In the genomic region with DNA sequence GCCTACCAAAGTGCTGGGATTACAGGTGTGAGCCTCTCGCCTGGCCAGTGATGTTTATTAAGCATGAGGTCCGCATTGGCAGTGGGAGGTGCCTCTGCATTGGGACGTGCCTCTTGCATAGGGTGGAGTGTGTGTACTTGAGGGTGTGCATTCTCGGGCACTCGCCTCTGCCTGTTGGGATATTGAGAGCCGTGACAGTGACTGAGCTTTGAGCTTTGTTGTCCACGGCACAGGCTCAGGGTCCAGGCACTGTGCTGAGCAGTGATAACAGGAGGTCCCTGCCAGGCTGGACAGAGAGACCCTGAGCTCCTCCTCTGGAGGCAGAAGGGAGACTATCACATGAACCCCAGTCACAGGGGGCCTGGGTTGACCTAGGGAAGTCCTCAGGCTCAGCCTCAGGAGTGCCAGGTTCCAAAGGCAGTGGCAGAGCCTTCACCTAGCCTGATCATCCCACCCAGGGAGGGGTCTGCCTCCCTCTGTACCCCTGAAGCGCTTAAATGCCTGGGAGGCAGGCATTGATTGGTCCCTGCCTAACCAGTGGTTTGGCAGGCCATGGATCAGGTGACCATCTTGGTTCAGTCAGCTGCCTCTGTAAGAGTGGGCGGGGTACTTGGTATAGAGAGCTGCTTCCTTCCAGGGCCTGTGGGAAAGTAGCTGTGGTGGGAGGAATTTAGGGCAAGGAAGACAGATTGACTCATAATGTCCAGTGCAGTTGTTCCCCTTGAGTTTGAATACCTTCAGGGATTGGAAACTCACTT, we compare ENCODE assay signal across 1 cellular context.
TF ChIP-seq lines count a peak whose summit lies in the region.

No MANE protein-coding gene starts in this region.

TF ChIP-seq in HepG2, 621 proteins besides CTCF, POLR2A, EP300 and RAD21 (continued from another document and continues in another):
- TF ChIP-seq ZNF101 (CRISPR knock-in tag; IDR thresholded peaks at IDR 0.05; ENCODE audit: borderline replicate concordance, low read depth) (no peak), ZNF558 (CRISPR knock-in tag; IDR thresholded peaks at IDR 0.05; ENCODE audit: borderline replicate concordance) (no peak), HNRNPUL1 (IDR thresholded peaks at IDR 0.05; ENCODE audit: low read depth, low read length) (no peak), ZNF660 (CRISPR knock-in tag; IDR thresholded peaks at IDR 0.05; ENCODE audit: borderline replicate concordance, low read depth) (no peak), NPAS2 (CRISPR knock-in tag; IDR thresholded peaks at IDR 0.05; ENCODE audit: borderline replicate concordance) (no peak), GATAD1 (CRISPR knock-in tag; IDR thresholded peaks at IDR 0.05) (peak; percentile 48), ZNF20 (CRISPR knock-in tag; IDR thresholded peaks at IDR 0.05) (no peak), ZNF468 (CRISPR knock-in tag; IDR thresholded peaks at IDR 0.05) (no peak), ZBTB1 (CRISPR knock-in tag; IDR thresholded peaks at IDR 0.05; ENCODE audit: borderline replicate concordance) (no peak), NFKB2 (CRISPR knock-in tag; IDR thresholded peaks at IDR 0.05; ENCODE audit: borderline replicate concordance) (peak; percentile 50; the same call in 1 of the 2 replicates), ZNF530 (CRISPR knock-in tag; IDR thresholded peaks at IDR 0.05; ENCODE audit: low read depth) (no peak), KDM5A (IDR thresholded peaks at IDR 0.05; ENCODE audit: borderline replicate concordance, low read length) (no peak), NR3C1 (CRISPR knock-in tag; IDR thresholded peaks at IDR 0.05) (no peak), SOX5 (CRISPR knock-in tag; IDR thresholded peaks at IDR 0.05; ENCODE audit: borderline replicate concordance) (peak; percentile 78; the same call in 1 of the 2 replicates), ZNF431 (CRISPR knock-in tag; IDR thresholded peaks at IDR 0.05; ENCODE audit: borderline replicate concordance, low read depth) (no peak; the same call in 1 of the 2 replicates), ZNF709 (CRISPR knock-in tag; IDR thresholded peaks at IDR 0.05) (no peak), ZNF224 (CRISPR knock-in tag; IDR thresholded peaks at IDR 0.05) (no peak), ZBTB21 (CRISPR knock-in tag; IDR thresholded peaks at IDR 0.05) (no peak), ZNF652 (CRISPR knock-in tag; IDR thresholded peaks at IDR 0.05; ENCODE audit: borderline replicate concordance, low read depth) (no peak), BRCA1 (CRISPR knock-in tag; IDR thresholded peaks at IDR 0.05) (0 out of 2 replicates have a peak, but pooled peaks have one; percentile 22), AGO1 (IDR thresholded peaks at IDR 0.05; ENCODE audit: low read depth, low read length, poor library complexity, severe bottlenecking) (no peak), RELA (CRISPR knock-in tag; IDR thresholded peaks at IDR 0.05) (no peak), NR2F6 (IDR thresholded peaks at IDR 0.05) (no peak), NR2F6 (CRISPR knock-in tag; IDR thresholded peaks at IDR 0.05) (peak; percentile 61), PHF5A (CRISPR knock-in tag; IDR thresholded peaks at IDR 0.05; ENCODE audit: low read depth, unreplicated experiment) (peak; percentile 31), ZBTB7B (CRISPR knock-in tag; IDR thresholded peaks at IDR 0.05) (peak; percentile 92), ZNF160 (CRISPR knock-in tag; IDR thresholded peaks at IDR 0.05) (no peak), ZNF44 (CRISPR knock-in tag; IDR thresholded peaks at IDR 0.05) (no peak; the same call in 1 of the 2 replicates), KLF6 (CRISPR knock-in tag; IDR thresholded peaks at IDR 0.05) (no peak), ZNF563 (CRISPR knock-in tag; IDR thresholded peaks at IDR 0.05) (no peak), YY1 (IDR thresholded peaks at IDR 0.05; ENCODE audit: insufficient read depth, insufficient replicate concordance, low read depth, low read length) (peak; percentile 9)
- TF ChIP-seq, protein P1, sequence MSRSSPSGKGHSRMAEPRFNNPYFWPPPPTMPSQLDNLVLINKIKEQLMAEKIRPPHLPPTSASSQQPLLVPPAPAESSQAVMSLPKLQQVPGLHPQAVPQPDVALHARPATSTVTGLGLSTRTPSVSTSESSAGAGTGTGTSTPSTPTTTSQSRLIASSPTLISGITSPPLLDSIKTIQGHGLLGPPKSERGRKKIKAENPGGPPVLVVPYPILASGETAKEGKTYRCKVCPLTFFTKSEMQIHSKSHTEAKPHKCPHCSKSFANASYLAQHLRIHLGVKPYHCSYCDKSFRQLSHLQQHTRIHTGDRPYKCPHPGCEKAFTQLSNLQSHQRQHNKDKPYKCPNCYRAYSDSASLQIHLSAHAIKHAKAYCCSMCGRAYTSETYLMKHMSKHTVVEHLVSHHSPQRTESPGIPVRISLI (CRISPR knock-in tag; IDR thresholded peaks at IDR 0.05; ENCODE audit: borderline replicate concordance), result peak; percentile 43; the same call in 1 of the 2 replicates
- TF ChIP-seq, protein P2, sequence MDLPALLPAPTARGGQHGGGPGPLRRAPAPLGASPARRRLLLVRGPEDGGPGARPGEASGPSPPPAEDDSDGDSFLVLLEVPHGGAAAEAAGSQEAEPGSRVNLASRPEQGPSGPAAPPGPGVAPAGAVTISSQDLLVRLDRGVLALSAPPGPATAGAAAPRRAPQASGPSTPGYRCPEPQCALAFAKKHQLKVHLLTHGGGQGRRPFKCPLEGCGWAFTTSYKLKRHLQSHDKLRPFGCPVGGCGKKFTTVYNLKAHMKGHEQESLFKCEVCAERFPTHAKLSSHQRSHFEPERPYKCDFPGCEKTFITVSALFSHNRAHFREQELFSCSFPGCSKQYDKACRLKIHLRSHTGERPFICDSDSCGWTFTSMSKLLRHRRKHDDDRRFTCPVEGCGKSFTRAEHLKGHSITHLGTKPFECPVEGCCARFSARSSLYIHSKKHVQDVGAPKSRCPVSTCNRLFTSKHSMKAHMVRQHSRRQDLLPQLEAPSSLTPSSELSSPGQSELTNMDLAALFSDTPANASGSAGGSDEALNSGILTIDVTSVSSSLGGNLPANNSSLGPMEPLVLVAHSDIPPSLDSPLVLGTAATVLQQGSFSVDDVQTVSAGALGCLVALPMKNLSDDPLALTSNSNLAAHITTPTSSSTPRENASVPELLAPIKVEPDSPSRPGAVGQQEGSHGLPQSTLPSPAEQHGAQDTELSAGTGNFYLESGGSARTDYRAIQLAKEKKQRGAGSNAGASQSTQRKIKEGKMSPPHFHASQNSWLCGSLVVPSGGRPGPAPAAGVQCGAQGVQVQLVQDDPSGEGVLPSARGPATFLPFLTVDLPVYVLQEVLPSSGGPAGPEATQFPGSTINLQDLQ (CRISPR knock-in tag; IDR thresholded peaks at IDR 0.05), result no peak
- TF ChIP-seq, protein P3, sequence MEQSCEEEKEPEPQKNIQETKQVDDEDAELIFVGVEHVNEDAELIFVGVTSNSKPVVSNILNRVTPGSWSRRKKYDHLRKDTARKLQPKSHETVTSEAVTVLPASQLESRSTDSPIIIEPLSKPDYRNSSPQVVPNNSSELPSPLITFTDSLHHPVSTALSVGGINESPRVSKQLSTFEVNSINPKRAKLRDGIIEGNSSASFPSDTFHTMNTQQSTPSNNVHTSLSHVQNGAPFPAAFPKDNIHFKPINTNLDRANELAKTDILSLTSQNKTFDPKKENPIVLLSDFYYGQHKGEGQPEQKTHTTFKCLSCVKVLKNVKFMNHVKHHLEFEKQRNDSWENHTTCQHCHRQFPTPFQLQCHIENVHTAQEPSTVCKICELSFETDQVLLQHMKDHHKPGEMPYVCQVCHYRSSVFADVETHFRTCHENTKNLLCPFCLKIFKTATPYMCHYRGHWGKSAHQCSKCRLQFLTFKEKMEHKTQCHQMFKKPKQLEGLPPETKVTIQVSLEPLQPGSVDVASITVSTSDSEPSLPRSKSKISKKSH (CRISPR knock-in tag; IDR thresholded peaks at IDR 0.05; ENCODE audit: borderline replicate concordance), result 0 out of 2 replicates have a peak, but pooled peaks have one; percentile 40
- TF ChIP-seq, protein P4, sequence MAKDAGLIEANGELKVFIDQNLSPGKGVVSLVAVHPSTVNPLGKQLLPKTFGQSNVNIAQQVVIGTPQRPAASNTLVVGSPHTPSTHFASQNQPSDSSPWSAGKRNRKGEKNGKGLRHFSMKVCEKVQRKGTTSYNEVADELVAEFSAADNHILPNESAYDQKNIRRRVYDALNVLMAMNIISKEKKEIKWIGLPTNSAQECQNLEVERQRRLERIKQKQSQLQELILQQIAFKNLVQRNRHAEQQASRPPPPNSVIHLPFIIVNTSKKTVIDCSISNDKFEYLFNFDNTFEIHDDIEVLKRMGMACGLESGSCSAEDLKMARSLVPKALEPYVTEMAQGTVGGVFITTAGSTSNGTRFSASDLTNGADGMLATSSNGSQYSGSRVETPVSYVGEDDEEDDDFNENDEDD (CRISPR knock-in tag; IDR thresholded peaks at IDR 0.05; ENCODE audit: borderline replicate concordance), result no peak
- TF ChIP-seq, protein P5, sequence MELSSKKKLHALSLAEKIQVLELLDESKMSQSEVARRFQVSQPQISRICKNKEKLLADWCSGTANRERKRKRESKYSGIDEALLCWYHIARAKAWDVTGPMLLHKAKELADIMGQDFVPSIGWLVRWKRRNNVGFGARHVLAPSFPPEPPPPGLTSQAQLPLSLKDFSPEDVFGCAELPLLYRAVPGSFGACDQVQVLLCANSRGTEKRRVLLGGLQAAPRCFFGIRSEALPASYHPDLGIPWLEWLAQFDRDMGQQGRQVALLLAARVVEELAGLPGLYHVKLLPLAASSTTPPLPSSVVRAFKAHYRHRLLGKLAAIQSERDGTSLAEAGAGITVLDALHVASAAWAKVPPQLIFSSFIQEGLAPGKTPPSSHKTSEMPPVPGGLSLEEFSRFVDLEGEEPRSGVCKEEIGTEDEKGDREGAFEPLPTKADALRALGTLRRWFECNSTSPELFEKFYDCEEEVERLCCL (CRISPR knock-in tag; IDR thresholded peaks at IDR 0.05; ENCODE audit: borderline replicate concordance), result no peak
- TF ChIP-seq, protein P6, sequence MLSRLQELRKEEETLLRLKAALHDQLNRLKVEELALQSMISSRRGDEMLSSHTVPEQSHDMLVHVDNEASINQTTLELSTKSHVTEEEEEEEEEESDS (CRISPR knock-in tag; IDR thresholded peaks at IDR 0.05; ENCODE audit: borderline replicate concordance), result no peak
- TF ChIP-seq, protein P7, sequence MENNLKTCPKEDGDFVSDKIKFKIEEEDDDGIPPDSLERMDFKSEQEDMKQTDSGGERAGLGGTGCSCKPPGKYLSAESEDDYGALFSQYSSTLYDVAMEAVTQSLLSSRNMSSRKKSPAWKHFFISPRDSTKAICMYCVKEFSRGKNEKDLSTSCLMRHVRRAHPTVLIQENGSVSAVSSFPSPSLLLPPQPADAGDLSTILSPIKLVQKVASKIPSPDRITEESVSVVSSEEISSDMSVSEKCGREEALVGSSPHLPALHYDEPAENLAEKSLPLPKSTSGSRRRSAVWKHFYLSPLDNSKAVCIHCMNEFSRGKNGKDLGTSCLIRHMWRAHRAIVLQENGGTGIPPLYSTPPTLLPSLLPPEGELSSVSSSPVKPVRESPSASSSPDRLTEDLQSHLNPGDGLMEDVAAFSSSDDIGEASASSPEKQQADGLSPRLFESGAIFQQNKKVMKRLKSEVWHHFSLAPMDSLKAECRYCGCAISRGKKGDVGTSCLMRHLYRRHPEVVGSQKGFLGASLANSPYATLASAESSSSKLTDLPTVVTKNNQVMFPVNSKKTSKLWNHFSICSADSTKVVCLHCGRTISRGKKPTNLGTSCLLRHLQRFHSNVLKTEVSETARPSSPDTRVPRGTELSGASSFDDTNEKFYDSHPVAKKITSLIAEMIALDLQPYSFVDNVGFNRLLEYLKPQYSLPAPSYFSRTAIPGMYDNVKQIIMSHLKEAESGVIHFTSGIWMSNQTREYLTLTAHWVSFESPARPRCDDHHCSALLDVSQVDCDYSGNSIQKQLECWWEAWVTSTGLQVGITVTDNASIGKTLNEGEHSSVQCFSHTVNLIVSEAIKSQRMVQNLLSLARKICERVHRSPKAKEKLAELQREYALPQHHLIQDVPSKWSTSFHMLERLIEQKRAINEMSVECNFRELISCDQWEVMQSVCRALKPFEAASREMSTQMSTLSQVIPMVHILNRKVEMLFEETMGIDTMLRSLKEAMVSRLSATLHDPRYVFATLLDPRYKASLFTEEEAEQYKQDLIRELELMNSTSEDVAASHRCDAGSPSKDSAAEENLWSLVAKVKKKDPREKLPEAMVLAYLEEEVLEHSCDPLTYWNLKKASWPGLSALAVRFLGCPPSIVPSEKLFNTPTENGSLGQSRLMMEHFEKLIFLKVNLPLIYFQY (CRISPR knock-in tag; IDR thresholded peaks at IDR 0.05; ENCODE audit: borderline replicate concordance), result no peak; the same call in 1 of the 2 replicates
- TF ChIP-seq, protein P8, sequence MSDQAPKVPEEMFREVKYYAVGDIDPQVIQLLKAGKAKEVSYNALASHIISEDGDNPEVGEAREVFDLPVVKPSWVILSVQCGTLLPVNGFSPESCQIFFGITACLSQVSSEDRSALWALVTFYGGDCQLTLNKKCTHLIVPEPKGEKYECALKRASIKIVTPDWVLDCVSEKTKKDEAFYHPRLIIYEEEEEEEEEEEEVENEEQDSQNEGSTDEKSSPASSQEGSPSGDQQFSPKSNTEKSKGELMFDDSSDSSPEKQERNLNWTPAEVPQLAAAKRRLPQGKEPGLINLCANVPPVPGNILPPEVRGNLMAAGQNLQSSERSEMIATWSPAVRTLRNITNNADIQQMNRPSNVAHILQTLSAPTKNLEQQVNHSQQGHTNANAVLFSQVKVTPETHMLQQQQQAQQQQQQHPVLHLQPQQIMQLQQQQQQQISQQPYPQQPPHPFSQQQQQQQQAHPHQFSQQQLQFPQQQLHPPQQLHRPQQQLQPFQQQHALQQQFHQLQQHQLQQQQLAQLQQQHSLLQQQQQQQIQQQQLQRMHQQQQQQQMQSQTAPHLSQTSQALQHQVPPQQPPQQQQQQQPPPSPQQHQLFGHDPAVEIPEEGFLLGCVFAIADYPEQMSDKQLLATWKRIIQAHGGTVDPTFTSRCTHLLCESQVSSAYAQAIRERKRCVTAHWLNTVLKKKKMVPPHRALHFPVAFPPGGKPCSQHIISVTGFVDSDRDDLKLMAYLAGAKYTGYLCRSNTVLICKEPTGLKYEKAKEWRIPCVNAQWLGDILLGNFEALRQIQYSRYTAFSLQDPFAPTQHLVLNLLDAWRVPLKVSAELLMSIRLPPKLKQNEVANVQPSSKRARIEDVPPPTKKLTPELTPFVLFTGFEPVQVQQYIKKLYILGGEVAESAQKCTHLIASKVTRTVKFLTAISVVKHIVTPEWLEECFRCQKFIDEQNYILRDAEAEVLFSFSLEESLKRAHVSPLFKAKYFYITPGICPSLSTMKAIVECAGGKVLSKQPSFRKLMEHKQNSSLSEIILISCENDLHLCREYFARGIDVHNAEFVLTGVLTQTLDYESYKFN (CRISPR knock-in tag; conservative IDR thresholded peaks at IDR 0.05), result peak; percentile 89
- TF ChIP-seq, protein P9, sequence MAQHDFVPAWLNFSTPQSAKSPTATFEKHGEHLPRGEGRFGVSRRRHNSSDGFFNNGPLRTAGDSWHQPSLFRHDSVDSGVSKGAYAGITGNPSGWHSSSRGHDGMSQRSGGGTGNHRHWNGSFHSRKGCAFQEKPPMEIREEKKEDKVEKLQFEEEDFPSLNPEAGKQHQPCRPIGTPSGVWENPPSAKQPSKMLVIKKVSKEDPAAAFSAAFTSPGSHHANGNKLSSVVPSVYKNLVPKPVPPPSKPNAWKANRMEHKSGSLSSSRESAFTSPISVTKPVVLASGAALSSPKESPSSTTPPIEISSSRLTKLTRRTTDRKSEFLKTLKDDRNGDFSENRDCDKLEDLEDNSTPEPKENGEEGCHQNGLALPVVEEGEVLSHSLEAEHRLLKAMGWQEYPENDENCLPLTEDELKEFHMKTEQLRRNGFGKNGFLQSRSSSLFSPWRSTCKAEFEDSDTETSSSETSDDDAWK (CRISPR knock-in tag; IDR thresholded peaks at IDR 0.05), result no peak
- TF ChIP-seq, protein P10, sequence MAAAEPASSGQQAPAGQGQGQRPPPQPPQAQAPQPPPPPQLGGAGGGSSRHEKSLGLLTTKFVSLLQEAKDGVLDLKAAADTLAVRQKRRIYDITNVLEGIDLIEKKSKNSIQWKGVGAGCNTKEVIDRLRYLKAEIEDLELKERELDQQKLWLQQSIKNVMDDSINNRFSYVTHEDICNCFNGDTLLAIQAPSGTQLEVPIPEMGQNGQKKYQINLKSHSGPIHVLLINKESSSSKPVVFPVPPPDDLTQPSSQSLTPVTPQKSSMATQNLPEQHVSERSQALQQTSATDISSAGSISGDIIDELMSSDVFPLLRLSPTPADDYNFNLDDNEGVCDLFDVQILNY (CRISPR knock-in tag; conservative IDR thresholded peaks at IDR 0.05), result peak; percentile 19; the same call in 1 of the 2 replicates
